9 cellular contexts compared by ENCODE assay signal in genomic region chr15:78033864-78034263, GRCh38. TPM values are rescaled to one million over a fixed set of nuclear protein-coding genes. Genes with fewer than 3 reads are reported as not detected.
A peak's percentile ranks its signal among the peaks of the same experiment; 100 is the strongest.
DNase-seq lines count a peak whose midpoint lies in the region; ATAC-seq and TF ChIP-seq lines count a peak whose summit lies in the region.
"Had no signal": no experiment of that assay in that cellular context is flagged by ENCODE, and none has a peak within 500 bp of the region (broad histone marks: within the 10 kb centered on the region; RNA-seq: fewer than 3 reads in every experiment).

No MANE protein-coding gene starts in this region.

- TF ChIP-seq CTCF in upper lobe of left lung (IDR thresholded peaks at IDR 0.05) (no peak), ascending aorta (IDR thresholded peaks at IDR 0.05) (no peak)

- H3K27ac ChIP-seq in upper lobe of left lung (peak overlapping the region; percentile 68 to 84 (median 77)), ascending aorta (peak overlapping the region in 1 of 2 donors; percentile 30)

- no peak for TF ChIP-seq EP300 in upper lobe of left lung (IDR thresholded peaks at IDR 0.05)

- 50 to 51% methylated on average over 6 of the region's 6 CpGs for WGBS in upper lobe of left lung, 2 donors

- in situ Hi-C loops in HAP-1 (cut with MboI; ENCODE audit: low sequenced_read_pairs) = no loop called here

- intact Hi-C loops in ascending aorta (cut with DNase I) = no loop called here

- H3K9me3 ChIP-seq in upper lobe of left lung (no peaks in the 10 kb centered on the region), HAP-1 (no peaks in the 10 kb centered on the region), ascending aorta (no peaks in the 10 kb centered on the region)

- no peaks in the 10 kb centered on the region for H3K27me3 ChIP-seq in upper lobe of left lung
- no peaks in the 10 kb centered on the region for H3K27me3 ChIP-seq in HAP-1 (ENCODE audit: low read depth)
- no peaks in the 10 kb centered on the region for H3K27me3 ChIP-seq in ascending aorta

- peaks cover 56 to 63% (median 57%) of the 10 kb centered on the region in 4 donors for H3K4me1 ChIP-seq in upper lobe of left lung
- no peaks in the 10 kb centered on the region for H3K4me1 ChIP-seq in HAP-1
- peaks cover 5 to 20% of the 10 kb centered on the region in 2 donors for H3K4me1 ChIP-seq in ascending aorta

- no peak for TF ChIP-seq POLR2A in upper lobe of left lung (IDR thresholded peaks at IDR 0.05)

- H3K36me3 ChIP-seq in upper lobe of left lung (peaks cover 5 to 18% (median 10%) of the 10 kb centered on the region in 4 donors), HAP-1 (replicated peaks) (peaks cover 9% of the 10 kb centered on the region; the same call in 1 of the 2 replicates), ascending aorta (peaks cover 9 to 19% of the 10 kb centered on the region in 2 donors)

- no peak for ATAC-seq in upper lobe of left lung (ENCODE audit: low FRiP score in 2 of 2)
- no peak for ATAC-seq in HG03342 (IDR thresholded peaks at IDR 0.05; ENCODE audit: unreplicated experiment)

- peak; percentile 80 for DNase-seq in activated effector memory CD4-positive, alpha-beta T cell treated with anti-CD3 and anti-CD28 coated beads, Interleukin-2, amount 50 U/mL, for 16 hours
- DNase-seq in activated effector memory CD4-positive, alpha-beta T cell treated with Interleukin-2 at 50 U/mL for 16 hours = no peak
- DNase-seq in T follicular helper cell (ENCODE audit: low read depth) (peak; percentile 78), upper lobe of left lung (no peak), HAP-1 (ENCODE audit: low spot score in 2 of 2) (no peak), ascending aorta (ENCODE audit: low spot score in 2 of 2) (no peak)
- peak; percentile 47 for DNase-seq in effector CD8-positive, alpha-beta T cell (lab: John Stamatoyannopoulos, UW)

- H3K4me3 ChIP-seq in upper lobe of left lung (no peak overlapping the region), HAP-1 (no peak overlapping the region), ascending aorta (no peak overlapping the region)

RNA-seq across cellular contexts. Expression of gene TBC1D2B, which starts 43.6 kb away (rescaled TPM):
- 100 to 1,000 TPM in 1 of 6 donors, 10 to 100 TPM in 5; 31.5 to 103 (median 64.2) TPM for total RNA-seq in upper lobe of left lung
- total RNA-seq in ascending aorta = 63.3 TPM

RNA-seq across cellular contexts. Expression of gene SH2D7, which starts 58.5 kb away (rescaled TPM):
- total RNA-seq in upper lobe of left lung (under 1 TPM in 1 of 6 donors, not detected in 5; 0.09 TPM), ascending aorta (not detected)
- total RNA-seq: mononuclear cell had no signal

Comparison
In these comparisons a context has a peak if more than half of its experiments do, and no peak if none do; other contexts are left out.
1. DNase-seq: peak in activated effector memory CD4-positive, alpha-beta T cell treated with anti-CD3 and anti-CD28 coated beads, Interleukin-2, amount 50 U/mL, for 16 hours (single experiment), T follicular helper cell (single experiment) and effector CD8-positive, alpha-beta T cell (single experiment); none in activated effector memory CD4-positive, alpha-beta T cell treated with Interleukin-2 at 50 U/mL for 16 hours (single experiment), upper lobe of left lung (0 of 2), HAP-1 (0 of 2) and ascending aorta (0 of 2).